Comparison of ENCODE assay signal across 27 cellular contexts in the genomic region with DNA sequence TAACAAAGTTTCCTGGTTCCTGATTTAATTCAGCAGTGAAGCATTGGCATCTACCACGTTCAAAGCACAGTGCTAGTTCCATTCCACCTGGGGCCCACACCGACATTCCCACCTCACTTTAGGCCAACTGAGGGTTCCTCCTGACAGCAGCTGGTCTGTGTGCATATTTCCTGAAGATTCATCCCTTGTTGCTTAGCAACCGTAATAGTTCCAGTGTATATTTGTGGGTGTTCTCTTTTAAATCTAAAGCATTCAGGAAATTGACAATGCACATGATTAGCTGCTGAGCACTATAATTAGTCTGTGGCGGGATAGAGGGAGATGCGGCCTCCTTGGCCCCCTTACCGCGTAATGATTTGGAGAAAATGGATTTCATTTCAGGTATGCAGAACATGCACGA. TPM values are rescaled to one million over a fixed set of nuclear protein-coding genes. Genes with fewer than 3 reads are reported as not detected.
DNase-seq lines count a peak whose midpoint lies in the region; ATAC-seq and TF ChIP-seq lines count a peak whose summit lies in the region.
"Had no signal": no experiment of that assay in that cellular context is flagged by ENCODE, and none has a peak within 500 bp of the region (broad histone marks: within the 10 kb centered on the region; RNA-seq: fewer than 3 reads in every experiment).

No MANE protein-coding gene starts in this region.

- H4K91ac ChIP-seq in mesenchymal stem cell (ENCODE audit: low read length): no peak overlapping the region

- H2BK12ac ChIP-seq in mesenchymal stem cell (ENCODE audit: low read length in 2 of 2): no peak overlapping the region

- no peak overlapping the region for H4K8ac ChIP-seq in mesenchymal stem cell (ENCODE audit: low read length)

- CTCF ChIA-PET in CD4-positive, alpha-beta memory T cell (lab: Charles Lee; ENCODE audit: partially characterized antibody): no interaction called here
- CTCF ChIA-PET in activated CD8-positive, alpha-beta T cell treated with anti-CD3 and anti-CD28 coated beads for 36 hours (lab: Charles Lee): interaction anchor here (1.4 kb wide), 1 partner anchor 15 kb away, joined by 3 read pairs; no protein-coding TSS in a partner anchor

- no peak for DNase-seq in CD4-positive, alpha-beta memory T cell
- DNase-seq in HFFc6 (no peak), mesenchymal stem cell (peak; percentile 6)
- no peak for DNase-seq in activated naive CD8-positive, alpha-beta T cell treated with anti-CD3 and anti-CD28 coated beads, Interleukin-2, amount 50 U/mL, for 24 hours
- DNase-seq in activated CD8-positive, alpha-beta T cell treated with anti-CD3 and anti-CD28 coated beads for 36 hours: no peak
- DNase-seq: activated CD4-positive, alpha-beta T cell treated with anti-CD3 and anti-CD28 coated beads, Interleukin-2, amount 50 U/mL, for 48 hours; activated CD8-positive, alpha-beta memory T cell treated with anti-CD3 and anti-CD28 coated beads, Interleukin-2, amount 50 U/mL, for 4 hours; dermis blood vessel endothelial cell; H7; hippocampal formation; left colon; NCI-H187; NCI-H526 treated with DMSO at 0.1 percent for 48 hours; SJCRH30; stimulated activated CD4-positive, alpha-beta T cell treated with anti-CD3 and anti-CD28 coated beads, Interleukin-4, amount 100 ng/mL, for 24 hours had no signal

- H3K27me3 Mint-ChIP-seq in CD4-positive, alpha-beta memory T cell: no peaks in the 10 kb centered on the region
- no peaks in the 10 kb centered on the region; the same call in 1 of the 2 replicates for H3K27me3 Mint-ChIP-seq in HFFc6 (ENCODE audit: insufficient read depth)
- H3K27me3 Mint-ChIP-seq in activated naive CD8-positive, alpha-beta T cell treated with anti-CD3 and anti-CD28 coated beads, Interleukin-2, amount 50 U/mL, for 24 hours: no peaks in the 10 kb centered on the region
- no peaks in the 10 kb centered on the region for H3K27me3 Mint-ChIP-seq in activated CD8-positive, alpha-beta T cell treated with anti-CD3 and anti-CD28 coated beads for 36 hours
- H3K27me3 Mint-ChIP-seq: activated T-helper 17 cell treated with anti-CD3 and anti-CD28 coated beads, Interleukin-2, amount 50 U/mL, for 72 hours; central memory CD8-positive, alpha-beta T cell; progenitor cell of endocrine pancreas; type B pancreatic cell had no signal

- no peak overlapping the region for H3K23ac ChIP-seq in mesenchymal stem cell (ENCODE audit: low read length in 2 of 2)

- intact Hi-C loops in CD4-positive, alpha-beta memory T cell (cut with micrococcal nuclease): loop anchor here (5.0 kb wide), 1 partner anchor 34 kb away; a partner anchor contains a TSS
- intact Hi-C loops in activated CD8-positive, alpha-beta T cell treated with anti-CD3 and anti-CD28 coated beads for 36 hours (cut with micrococcal nuclease): no loop called here

- 93% methylated on average over 8 of the region's 8 CpGs for WGBS in mesenchymal stem cell

- H3K9ac ChIP-seq in mesenchymal stem cell (ENCODE audit: low read length): no peak overlapping the region
- H3K9ac ChIP-seq: BLaER1 treated with 17β-estradiol and CSF1 and Interleukin-3, amounts not matched to agents 10 nM and 100 nM; KMS-11 had no signal

- POLR2A ChIA-PET in CD4-positive, alpha-beta memory T cell (lab: Charles Lee; ENCODE audit: partially characterized antibody): interaction anchor here (1.2 kb wide), 1 partner anchor 13 kb away, joined by 4 read pairs; no protein-coding TSS in a partner anchor
- POLR2A ChIA-PET in activated CD8-positive, alpha-beta T cell treated with anti-CD3 and anti-CD28 coated beads for 36 hours (lab: Charles Lee): interaction anchor here (1.0 kb wide), 1 partner anchor 38 kb away, joined by 3 read pairs; no protein-coding TSS in a partner anchor

- H3K4me2 ChIP-seq in mesenchymal stem cell (ENCODE audit: low read length, poor library complexity, severe bottlenecking): no peak overlapping the region
- H3K4me2 ChIP-seq: KMS-11 had no signal

- no peak overlapping the region for H2BK120ac ChIP-seq in mesenchymal stem cell (ENCODE audit: low read depth, low read length)

- TF ChIP-seq CTCF in HFFc6 (IDR thresholded peaks at IDR 0.05): no peak
- no peak for TF ChIP-seq CTCF in activated CD8-positive, alpha-beta T cell treated with anti-CD3 and anti-CD28 coated beads for 36 hours (IDR thresholded peaks at IDR 0.05)

- peaks cover 15 to 24% (median 23%) of the 10 kb centered on the region in 4 donors for H3K4me1 Mint-ChIP-seq in CD4-positive, alpha-beta memory T cell
- peaks cover 28% of the 10 kb centered on the region for H3K4me1 Mint-ChIP-seq in HFFc6 (ENCODE audit: low read depth)
- H3K4me1 Mint-ChIP-seq in activated naive CD8-positive, alpha-beta T cell treated with anti-CD3 and anti-CD28 coated beads, Interleukin-2, amount 50 U/mL, for 24 hours: peaks cover 8% of the 10 kb centered on the region
- peaks cover 15% of the 10 kb centered on the region for H3K4me1 Mint-ChIP-seq in activated CD8-positive, alpha-beta T cell treated with anti-CD3 and anti-CD28 coated beads for 36 hours (ENCODE audit: low read depth)
- H3K4me1 Mint-ChIP-seq: stimulated activated effector memory CD8-positive, alpha-beta T cell treated with anti-CD3 and anti-CD28 coated beads, Interleukin-12 subunit alpha, Interleukin-12 subunit beta, amount 100 ng/mL, for 72 hours had no signal

- H3K27ac Mint-ChIP-seq in CD4-positive, alpha-beta memory T cell: peak overlapping the region in 5 of 7 donors; percentile 2 to 61 (median 53)
- peak overlapping the region; percentile 42; the same call in 1 of the 2 replicates for H3K27ac Mint-ChIP-seq in HFFc6
- peak overlapping the region; percentile 55 for H3K27ac Mint-ChIP-seq in activated naive CD8-positive, alpha-beta T cell treated with anti-CD3 and anti-CD28 coated beads, Interleukin-2, amount 50 U/mL, for 24 hours
- H3K27ac Mint-ChIP-seq in activated CD8-positive, alpha-beta T cell treated with anti-CD3 and anti-CD28 coated beads for 36 hours: no peak overlapping the region
- H3K27ac Mint-ChIP-seq: activated naive CD4-positive, alpha-beta T cell treated with anti-CD3 and anti-CD28 coated beads, Interleukin-2, amount 50 U/mL, for 72 hours; activated T-helper 17 cell treated with anti-CD3 and anti-CD28 coated beads, Interleukin-2, amount 50 U/mL, for 72 hours; progenitor cell of endocrine pancreas; stimulated activated effector memory CD8-positive, alpha-beta T cell treated with anti-CD3 and anti-CD28 coated beads, Interleukin-12 subunit alpha, Interleukin-12 subunit beta, amount 100 ng/mL, for 72 hours had no signal

- no peak overlapping the region for H3K27ac ChIP-seq in CD4-positive, alpha-beta memory T cell (ENCODE audit: low read depth, low read length)
- H3K27ac ChIP-seq in mesenchymal stem cell (ENCODE audit: low read length, poor library complexity, severe bottlenecking): no peak overlapping the region
- H3K27ac ChIP-seq: BLaER1 treated with 17β-estradiol and CSF1 and Interleukin-3, amounts not matched to agents 10 nM and 100 nM; KMS-11; SJCRH30 had no signal

- peaks cover 12% of the 10 kb centered on the region for H3K36me3 ChIP-seq in CD4-positive, alpha-beta memory T cell (ENCODE audit: insufficient read depth, low read length)
- H3K36me3 ChIP-seq in mesenchymal stem cell (ENCODE audit: control insufficient read depth in 1 of 2, insufficient read depth in 2 of 2, low read depth in 1 of 2, low read length in 2 of 2): peaks cover 9 to 25% of the 10 kb centered on the region in 2 experiments
- H3K36me3 ChIP-seq: SJCRH30 had no signal

- no peaks in the 10 kb centered on the region for H3K27me3 ChIP-seq in CD4-positive, alpha-beta memory T cell (ENCODE audit: insufficient read depth, low read length)
- peaks cover 0 to 61% of the 10 kb centered on the region in 2 experiments for H3K27me3 ChIP-seq in mesenchymal stem cell (ENCODE audit: control insufficient read depth in 1 of 2, insufficient read depth in 1 of 2, low read length in 2 of 2)
- H3K27me3 ChIP-seq: BLaER1 treated with 17β-estradiol and CSF1 and Interleukin-3, amounts not matched to agents 10 nM and 100 nM had no signal

- no peak overlapping the region for H2BK15ac ChIP-seq in mesenchymal stem cell (ENCODE audit: low read depth, poor library complexity, severe bottlenecking)

- H3K14ac ChIP-seq in mesenchymal stem cell (ENCODE audit: low read length in 2 of 2): no peak overlapping the region

- H3K36me3 Mint-ChIP-seq in CD4-positive, alpha-beta memory T cell: peaks cover 38 to 59% of the 10 kb centered on the region in 2 donors
- peaks cover 26% of the 10 kb centered on the region for H3K36me3 Mint-ChIP-seq in HFFc6 (ENCODE audit: low read depth)
- peaks cover 35% of the 10 kb centered on the region for H3K36me3 Mint-ChIP-seq in activated naive CD8-positive, alpha-beta T cell treated with anti-CD3 and anti-CD28 coated beads, Interleukin-2, amount 50 U/mL, for 24 hours (ENCODE audit: low read depth)
- H3K36me3 Mint-ChIP-seq in activated CD8-positive, alpha-beta T cell treated with anti-CD3 and anti-CD28 coated beads for 36 hours (ENCODE audit: low read depth): peaks cover 47% of the 10 kb centered on the region

- ATAC-seq in activated naive CD8-positive, alpha-beta T cell treated with anti-CD3 and anti-CD28 coated beads, Interleukin-2, amount 50 U/mL, for 24 hours: no peak
- no peak for ATAC-seq in GM18511 (IDR thresholded peaks at IDR 0.05; ENCODE audit: unreplicated experiment)
- no peak for ATAC-seq in GM19324 (IDR thresholded peaks at IDR 0.05; ENCODE audit: low FRiP score, unreplicated experiment)
- no peak for ATAC-seq in activated CD8-positive, alpha-beta T cell treated with anti-CD3 and anti-CD28 coated beads for 36 hours
- ATAC-seq: activated CD4-positive, CD25-positive, alpha-beta regulatory T cell treated with anti-CD3 and anti-CD28 coated beads, Interleukin-2, amount 50 U/mL, for 24 hours; activated naive CD4-positive, alpha-beta T cell treated with anti-CD3 and anti-CD28 coated beads, Interleukin-2, amount 50 U/mL, for 72 hours; activated T-helper 17 cell treated with anti-CD3 and anti-CD28 coated beads, Interleukin-2, amount 50 U/mL, for 72 hours; left colon; sciatic nerve; stimulated activated effector memory CD8-positive, alpha-beta T cell treated with anti-CD3 and anti-CD28 coated beads, Interleukin-12 subunit alpha, Interleukin-12 subunit beta, amount 100 ng/mL, for 72 hours had no signal

- no peak overlapping the region for H3K4me3 ChIP-seq in CD4-positive, alpha-beta memory T cell (ENCODE audit: low read length in 2 of 2)
- H3K4me3 ChIP-seq in mesenchymal stem cell (ENCODE audit: insufficient read depth in 1 of 2, low read depth in 1 of 2, low read length in 2 of 2): no peak overlapping the region
- H3K4me3 ChIP-seq: BLaER1 treated with 17β-estradiol and CSF1 and Interleukin-3, amounts not matched to agents 10 nM and 100 nM; SJCRH30 had no signal

- no peak overlapping the region for H2AK5ac ChIP-seq in mesenchymal stem cell (ENCODE audit: low read length, severe bottlenecking)

- H3K9me3 ChIP-seq in CD4-positive, alpha-beta memory T cell (ENCODE audit: control insufficient read depth in 1 of 2, low read length in 2 of 2): no peaks in the 10 kb centered on the region
- H3K9me3 ChIP-seq in mesenchymal stem cell (ENCODE audit: control insufficient read depth, low read length): no peaks in the 10 kb centered on the region
- H3K9me3 ChIP-seq: SJCRH30 had no signal

- no peak overlapping the region for H2BK5ac ChIP-seq in mesenchymal stem cell (ENCODE audit: low read depth, low read length, poor library complexity, severe bottlenecking)

- no peak overlapping the region for H3K18ac ChIP-seq in mesenchymal stem cell (ENCODE audit: low read depth in 1 of 2, low read length in 2 of 2)

- H2AFZ ChIP-seq in mesenchymal stem cell (ENCODE audit: low read depth, low read length): no peak overlapping the region

- H3K4ac ChIP-seq in mesenchymal stem cell (ENCODE audit: low read depth in 1 of 2, low read length in 2 of 2): no peak overlapping the region

- H3K79me1 ChIP-seq in mesenchymal stem cell (replicated peaks; ENCODE audit: low read length, poor library complexity, severe bottlenecking): no peaks in the 10 kb centered on the region

- H3K4me3 Mint-ChIP-seq in CD4-positive, alpha-beta memory T cell: no peak overlapping the region
- no peak overlapping the region for H3K4me3 Mint-ChIP-seq in HFFc6
- no peak overlapping the region for H3K4me3 Mint-ChIP-seq in activated naive CD8-positive, alpha-beta T cell treated with anti-CD3 and anti-CD28 coated beads, Interleukin-2, amount 50 U/mL, for 24 hours
- H3K4me3 Mint-ChIP-seq in activated CD8-positive, alpha-beta T cell treated with anti-CD3 and anti-CD28 coated beads for 36 hours: no peak overlapping the region
- H3K4me3 Mint-ChIP-seq: activated T-helper 17 cell treated with anti-CD3 and anti-CD28 coated beads, Interleukin-2, amount 50 U/mL, for 72 hours; central memory CD8-positive, alpha-beta T cell; stimulated activated effector memory CD8-positive, alpha-beta T cell treated with anti-CD3 and anti-CD28 coated beads, Interleukin-12 subunit alpha, Interleukin-12 subunit beta, amount 100 ng/mL, for 72 hours; type B pancreatic cell had no signal

- no peaks in the 10 kb centered on the region for H3K9me3 Mint-ChIP-seq in CD4-positive, alpha-beta memory T cell
- H3K9me3 Mint-ChIP-seq in HFFc6: no peaks in the 10 kb centered on the region
- H3K9me3 Mint-ChIP-seq in activated naive CD8-positive, alpha-beta T cell treated with anti-CD3 and anti-CD28 coated beads, Interleukin-2, amount 50 U/mL, for 24 hours: no peaks in the 10 kb centered on the region
- no peaks in the 10 kb centered on the region for H3K9me3 Mint-ChIP-seq in activated CD8-positive, alpha-beta T cell treated with anti-CD3 and anti-CD28 coated beads for 36 hours
- H3K9me3 Mint-ChIP-seq: activated T-helper 17 cell treated with anti-CD3 and anti-CD28 coated beads, Interleukin-2, amount 50 U/mL, for 72 hours; central memory CD8-positive, alpha-beta T cell; stimulated activated effector memory CD8-positive, alpha-beta T cell treated with anti-CD3 and anti-CD28 coated beads, Interleukin-12 subunit alpha, Interleukin-12 subunit beta, amount 100 ng/mL, for 72 hours; type B pancreatic cell had no signal

- H3K4me1 ChIP-seq in CD4-positive, alpha-beta memory T cell (ENCODE audit: insufficient read depth, low read length): peaks cover 3% of the 10 kb centered on the region
- peaks cover 5% of the 10 kb centered on the region for H3K4me1 ChIP-seq in mesenchymal stem cell (ENCODE audit: control insufficient read depth, insufficient read depth, low read depth, low read length)
- H3K4me1 ChIP-seq: SJCRH30 had no signal

RNA-seq across cellular contexts. Expression of a gene that starts 34.0 kb away (rescaled TPM):
- 100 to 1,000 TPM; 171 to 178 TPM for total RNA-seq in CD4-positive, alpha-beta memory T cell
- 100 to 1,000 TPM; 112 to 123 TPM for polyA plus RNA-seq in CD4-positive, alpha-beta memory T cell
- 10 to 100 TPM; 11.9 to 14.5 (median 12.9) TPM for total RNA-seq in HFFc6 (2021; fragmentation: NEBNext Ultra II Directional; extraction: Animal tissue kit (Norgen Biotek cat#: 25700))
- 16.3 TPM for polyA plus RNA-seq in mesenchymal stem cell (2013, experiment 1 of 2)
- polyA plus RNA-seq in mesenchymal stem cell (2013, experiment 2 of 2): 16.9 TPM
- 10 to 100 TPM; 55.3 to 56.8 TPM for total RNA-seq in activated CD8-positive, alpha-beta T cell treated with anti-CD3 and anti-CD28 coated beads for 36 hours

RNA-seq across cellular contexts. Expression of a gene that starts 53.0 kb away (rescaled TPM):
- 10 to 100 TPM; 52.8 to 53.2 TPM for total RNA-seq in CD4-positive, alpha-beta memory T cell
- polyA plus RNA-seq in CD4-positive, alpha-beta memory T cell: 10 to 100 TPM; 74.5 to 88.6 TPM
- total RNA-seq in HFFc6 (2021; fragmentation: NEBNext Ultra II Directional; extraction: Animal tissue kit (Norgen Biotek cat#: 25700)): 100 to 1,000 TPM in 4 of 6 experiments, 10 to 100 TPM in 2; 97.8 to 164 (median 107) TPM
- 21.6 TPM for polyA plus RNA-seq in mesenchymal stem cell (2013, experiment 1 of 2)
- polyA plus RNA-seq in mesenchymal stem cell (2013, experiment 2 of 2): 21.8 TPM
- 10 to 100 TPM; 33.2 to 33.3 TPM for total RNA-seq in activated CD8-positive, alpha-beta T cell treated with anti-CD3 and anti-CD28 coated beads for 36 hours
- total RNA-seq: SJCRH30 had no signal

RNA-seq across cellular contexts. Expression of a gene that starts 55.0 kb away (rescaled TPM):
- total RNA-seq in CD4-positive, alpha-beta memory T cell: 1 to 10 TPM; 4.2 to 4.9 TPM
- polyA plus RNA-seq in CD4-positive, alpha-beta memory T cell: 1 to 10 TPM; 3.1 to 3.5 TPM
- total RNA-seq in HFFc6 (2021; fragmentation: NEBNext Ultra II Directional; extraction: Animal tissue kit (Norgen Biotek cat#: 25700)): 10 to 100 TPM in 5 of 6 experiments, 1 to 10 TPM in 1; 8.8 to 13.0 (median 11.0) TPM
- 9.8 TPM for polyA plus RNA-seq in mesenchymal stem cell (2013, experiment 1 of 2)
- polyA plus RNA-seq in mesenchymal stem cell (2013, experiment 2 of 2): 8.9 TPM
- total RNA-seq in activated CD8-positive, alpha-beta T cell treated with anti-CD3 and anti-CD28 coated beads for 36 hours: 1 to 10 TPM; 5.6 to 6.3 TPM
- total RNA-seq: SJCRH30 had no signal
